9 cellular contexts compared by ENCODE assay signal in genomic region chr9:110623462-110624025, GRCh38. TPM values are rescaled to one million over a fixed set of nuclear protein-coding genes. Genes with fewer than 3 reads are reported as not detected.
DNase-seq lines count a peak whose midpoint lies in the region; FAIRE-seq and TF ChIP-seq lines count a peak whose summit lies in the region.
"Had no signal": no experiment of that assay in that cellular context is flagged by ENCODE, and none has a peak within 500 bp of the region (broad histone marks: within the 10 kb centered on the region; RNA-seq: fewer than 3 reads in every experiment).

No MANE protein-coding gene starts in this region.

- intact Hi-C loops in prostate gland (cut with DNase I) = loop anchor here (5.0 kb wide), 2 partner anchors 171 to 441 kb away; no protein-coding TSS in a partner anchor

- H3K27me3 ChIP-seq in BJ (ENCODE audit: control insufficient read depth, insufficient read depth, low read length) (no peaks in the 10 kb centered on the region), prostate gland (replicated peaks; ENCODE audit: insufficient read depth) (no peaks in the 10 kb centered on the region)

- no peaks in the 10 kb centered on the region for H3K9me3 ChIP-seq in prostate gland

- CTCF ChIA-PET in BJ (lab: Yijun Ruan, JAX) = interaction anchor here (0.5 to 1.8 kb wide), 20 partner anchors 13 to 485 kb away, joined by 3 to 13 read pairs (median 3); no protein-coding TSS in a partner anchor

- TF ChIP-seq POLR2A in GM12891 (IDR thresholded peaks at IDR 0.05; ENCODE audit: low read depth, low read length) (no peak), prostate gland (IDR thresholded peaks at IDR 0.05) (no peak)

- H3K4me3 ChIP-seq in BJ (ENCODE audit: low read depth, low read length) (no peak overlapping the region), fibroblast of villous mesenchyme (ENCODE audit: low read depth, low read length) (no peak overlapping the region), prostate gland (no peak overlapping the region)

- 16% methylated on average over 3 of the region's 3 CpGs for WGBS in prostate gland

- H3K27ac ChIP-seq in prostate gland = no peak overlapping the region

- H3K36me3 ChIP-seq in BJ (ENCODE audit: control insufficient read depth, insufficient read depth, low read length) (no peaks in the 10 kb centered on the region), prostate gland (no peaks in the 10 kb centered on the region)

- no peaks in the 10 kb centered on the region for H3K4me1 ChIP-seq in prostate gland (replicated peaks)

- DNase-seq in BJ (ENCODE audit: low read depth) (no peak), GM12891 (ENCODE audit: insufficient read length, low spot score) (no peak), NCI-H1092 (lab: John Stamatoyannopoulos, UW) (peak; percentile 43), SW 1271 (lab: John Stamatoyannopoulos, UW) (peak; percentile 14 to 60), fibroblast of villous mesenchyme (ENCODE audit: low read depth) (peak; percentile 78), prostate gland (ENCODE audit: low spot score) (peak; percentile 49), HTR-8/SVneo (ENCODE audit: insufficient read length, low spot score) (no peak)
- no peak for DNase-seq in effector CD4-positive, alpha-beta T cell

- POLR2A ChIA-PET in BJ (lab: Charles Lee) = no interaction called here

- peak; percentile 92 for FAIRE-seq in GM12891 (lab: Jason Lieb, UNC)
- FAIRE-seq in HTR-8/SVneo (lab: Jason Lieb, UNC) = no peak

- peak; percentile 49 for TF ChIP-seq CTCF in BJ (IDR thresholded peaks at IDR 0.05; ENCODE audit: insufficient read depth, low read depth, low read length)
- peak; percentile 65 for TF ChIP-seq CTCF in fibroblast of villous mesenchyme (IDR thresholded peaks at IDR 0.05; ENCODE audit: insufficient read depth, low read depth, low read length)
- TF ChIP-seq CTCF in prostate gland (IDR thresholded peaks at IDR 0.05) = peak; percentile 44 to 81 (median 70)

TF ChIP-seq in GM12891, 5 proteins besides CTCF, POLR2A, EP300 and RAD21:
- TF ChIP-seq SPI1 (IDR thresholded peaks at IDR 0.05; ENCODE audit: low read depth, low read length) (peak; percentile 47), POU2F2 (IDR thresholded peaks at IDR 0.05; ENCODE audit: low read depth, low read length) (no peak)

RNA-seq across cellular contexts. Expression of gene SVEP1, which starts 44.0 kb away (rescaled TPM):
- polyA plus RNA-seq in BJ (2011; rRNA removed) = 24.8 and 33.5 TPM in 2 replicates
- polyA minus RNA-seq in BJ (2011; rRNA and poly(A)+ RNA removed) = 47.3 and 50.0 TPM in 2 replicates
- polyA plus RNA-seq in GM12891 (2012; ENCODE audit: low read depth, missing spikeins) = 0.01 TPM
- total RNA-seq in fibroblast of villous mesenchyme = 39.6 and 81.2 TPM in 2 replicates
- total RNA-seq in prostate gland = 1 to 10 TPM; 2.7 to 5.8 TPM
- total RNA-seq: mononuclear cell had no signal

RNA-seq across cellular contexts. Expression of gene MUSK, which starts 45.0 kb away (rescaled TPM):
- 0.04 and 0.09 TPM in 2 replicates for polyA plus RNA-seq in BJ (2011; rRNA removed)
- 0.05 and 0.09 TPM in 2 replicates for polyA minus RNA-seq in BJ (2011; rRNA and poly(A)+ RNA removed)
- polyA plus RNA-seq in GM12891 (2012; ENCODE audit: low read depth, missing spikeins) = not detected
- total RNA-seq in fibroblast of villous mesenchyme (under 0.01 TPM in 1 of 2 replicates, not detected in the other), prostate gland (1 to 10 TPM in 1 of 2 donors, under 1 TPM in 1; 0.64 to 7.6 TPM)
- total RNA-seq: mononuclear cell had no signal

Comparison
In these comparisons a context has a peak if more than half of its experiments do, and no peak if none do; other contexts are left out.
1. DNase-seq: peak in NCI-H1092 (single experiment), SW 1271 (2 of 2), fibroblast of villous mesenchyme (single experiment) and prostate gland (single experiment); none in BJ (single experiment), GM12891 (single experiment), HTR-8/SVneo (single experiment) and effector CD4-positive, alpha-beta T cell (single experiment).
2. Peak in every context shown above with its lines, with median percentiles within 50 percentile points of each other: CTCF ChIP-seq.